Comparison of ENCODE assay signal across 7 cellular contexts in the genomic region with DNA sequence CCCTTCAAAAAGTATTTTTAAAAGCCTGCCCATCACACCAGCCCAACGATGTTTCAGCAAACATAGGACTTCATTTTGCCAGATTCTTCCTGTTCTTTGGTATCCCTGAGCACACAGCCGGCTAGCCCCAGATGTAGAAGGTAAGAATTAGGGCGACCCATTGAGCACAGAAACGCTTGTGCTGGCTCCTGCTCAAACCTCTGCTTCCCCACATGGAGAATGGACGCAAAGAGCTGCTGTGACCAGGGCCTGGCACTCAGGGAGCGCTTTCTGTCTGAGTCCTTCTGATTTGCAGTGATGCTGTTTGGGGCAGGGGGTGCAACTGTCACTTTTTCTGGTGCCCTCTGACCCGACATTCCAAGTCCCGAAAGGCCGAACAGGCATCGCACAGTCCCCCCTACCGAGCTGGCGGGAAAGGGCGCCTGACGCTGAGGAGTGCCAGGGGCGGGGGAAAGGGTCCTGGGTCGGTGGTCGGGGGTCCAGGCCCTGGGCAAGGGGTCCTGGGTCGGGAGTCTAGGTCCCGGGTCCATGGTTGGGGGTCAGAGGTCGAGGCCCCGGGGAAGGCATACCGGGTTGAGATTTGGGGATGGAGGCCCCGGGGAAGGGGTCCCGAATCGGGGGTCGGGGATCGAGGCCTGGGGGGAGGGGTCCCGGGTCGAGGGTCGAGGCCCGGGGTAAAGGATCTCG. TPM values are rescaled to one million over a fixed set of nuclear protein-coding genes. Genes with fewer than 3 reads are reported as not detected.
DNase-seq lines count a peak whose midpoint lies in the region; ATAC-seq and TF ChIP-seq lines count a peak whose summit lies in the region.

No MANE protein-coding gene starts in this region.

- TF ChIP-seq EP300 in stomach (IDR thresholded peaks at IDR 0.05): no peak

- 26 to 42% (median 31%) methylated on average over 23 to 32 of the region's 32 CpGs for WGBS in stomach, 5 donors

- H3K4me3 ChIP-seq in HUES48 (ENCODE audit: low read depth, low read length) (peak overlapping the region; percentile 98), iPS-20b (ENCODE audit: low read length) (peak overlapping the region; percentile 99; the same call in 1 of the 2 replicates), stomach (peak overlapping the region; percentile 67 to 100 (median 96))

- H3K4me1 Mint-ChIP-seq in activated naive CD8-positive, alpha-beta T cell treated with anti-CD3 and anti-CD28 coated beads, Interleukin-2, amount 10 ng/mL, durations not matched to agents 7 days and 5 days: peaks cover 31% of the 10 kb centered on the region

- no peaks in the 10 kb centered on the region for H3K27me3 ChIP-seq in HUES48 (ENCODE audit: control insufficient read depth, insufficient read depth, low read length)
- H3K27me3 ChIP-seq in iPS-20b (ENCODE audit: insufficient read depth, low read length): no peaks in the 10 kb centered on the region
- no peaks in the 10 kb centered on the region for H3K27me3 ChIP-seq in stomach

- POLR2A ChIA-PET in activated naive CD8-positive, alpha-beta T cell treated with anti-CD3 and anti-CD28 coated beads, Interleukin-2, amount 10 ng/mL, durations not matched to agents 7 days and 5 days (lab: Charles Lee): no interaction called here

- no peak for DNase-seq in activated naive CD8-positive, alpha-beta T cell treated with anti-CD3 and anti-CD28 coated beads, Interleukin-2, amount 10 ng/mL, durations not matched to agents 7 days and 5 days
- DNase-seq in stomach (no peak), NOMO-1 (lab: John Stamatoyannopoulos, UW; ENCODE audit: unreplicated experiment in 2 of 2) (no peak), putamen (ENCODE audit: low spot score) (no peak)
- no peak for DNase-seq in stimulated activated CD4-positive, alpha-beta T cell treated with anti-CD3 and anti-CD28 coated beads, Interleukin-15, amount 100 ng/mL, for 24 hours

- no peaks in the 10 kb centered on the region for H3K27me3 Mint-ChIP-seq in activated naive CD8-positive, alpha-beta T cell treated with anti-CD3 and anti-CD28 coated beads, Interleukin-2, amount 10 ng/mL, durations not matched to agents 7 days and 5 days

- no peaks in the 10 kb centered on the region for H3K9me3 Mint-ChIP-seq in activated naive CD8-positive, alpha-beta T cell treated with anti-CD3 and anti-CD28 coated beads, Interleukin-2, amount 10 ng/mL, durations not matched to agents 7 days and 5 days

- ATAC-seq in activated naive CD8-positive, alpha-beta T cell treated with anti-CD3 and anti-CD28 coated beads, Interleukin-2, amount 10 ng/mL, durations not matched to agents 7 days and 5 days (ENCODE audit: low read depth): no peak

- H3K36me3 ChIP-seq in HUES48 (ENCODE audit: control insufficient read depth, insufficient read depth, low read length) (peaks cover 34% of the 10 kb centered on the region), iPS-20b (ENCODE audit: insufficient read depth, low read depth, low read length) (peaks cover 33% of the 10 kb centered on the region), stomach (peaks cover 0 to 40% (median 36%) of the 10 kb centered on the region in 4 donors)

- intact Hi-C loops in stomach (cut with DNase I; ENCODE audit: low total_unique reads): no loop called here

- no peak for TF ChIP-seq POLR2A in stomach (IDR thresholded peaks at IDR 0.05)

- H3K4me3 Mint-ChIP-seq in activated naive CD8-positive, alpha-beta T cell treated with anti-CD3 and anti-CD28 coated beads, Interleukin-2, amount 10 ng/mL, durations not matched to agents 7 days and 5 days: peak overlapping the region; percentile 87

- peaks cover 20% of the 10 kb centered on the region for H3K36me3 Mint-ChIP-seq in activated naive CD8-positive, alpha-beta T cell treated with anti-CD3 and anti-CD28 coated beads, Interleukin-2, amount 10 ng/mL, durations not matched to agents 7 days and 5 days

- TF ChIP-seq CTCF in stomach (IDR thresholded peaks at IDR 0.05): no peak

- no peaks in the 10 kb centered on the region for H3K4me1 ChIP-seq in HUES48 (ENCODE audit: control insufficient read depth, insufficient read depth, low read length)
- H3K4me1 ChIP-seq in iPS-20b (ENCODE audit: insufficient read depth, low read length): peaks cover 3% of the 10 kb centered on the region; the same call in 1 of the 2 replicates
- H3K4me1 ChIP-seq in stomach: peaks cover 19 to 48% (median 33%) of the 10 kb centered on the region in 4 donors

- no peak overlapping the region for H3K9ac ChIP-seq in HUES48 (ENCODE audit: low read depth, low read length)
- H3K9ac ChIP-seq in iPS-20b (ENCODE audit: low read depth, low read length): peak overlapping the region; percentile 95; the same call in 1 of the 2 replicates

- H3K27ac Mint-ChIP-seq in activated naive CD8-positive, alpha-beta T cell treated with anti-CD3 and anti-CD28 coated beads, Interleukin-2, amount 10 ng/mL, durations not matched to agents 7 days and 5 days: peak overlapping the region; percentile 79

- H3K9me3 ChIP-seq in HUES48 (ENCODE audit: control insufficient read depth, insufficient read depth, low read length) (no peaks in the 10 kb centered on the region), iPS-20b (ENCODE audit: insufficient read depth, low read depth, low read length) (no peaks in the 10 kb centered on the region), stomach (no peaks in the 10 kb centered on the region)

- no peak overlapping the region for H3K27ac ChIP-seq in HUES48 (ENCODE audit: low read depth, low read length)
- no peak overlapping the region for H3K27ac ChIP-seq in iPS-20b (ENCODE audit: low read length)
- peak overlapping the region; percentile 81 to 90 (median 88) for H3K27ac ChIP-seq in stomach

RNA-seq across cellular contexts. Expression of gene CHMP1A, which starts 0.9 kb away (rescaled TPM):
- total RNA-seq in activated naive CD8-positive, alpha-beta T cell treated with anti-CD3 and anti-CD28 coated beads, Interleukin-2, amount 10 ng/mL, durations not matched to agents 7 days and 5 days: 10 to 100 TPM; 88.1 to 96.3 TPM
- total RNA-seq in stomach: 100 to 1,000 TPM in 1 of 5 donors, 10 to 100 TPM in 4; 20.1 to 146 (median 61.7) TPM
- 100 to 1,000 TPM in 1 of 3 donors, 10 to 100 TPM in 2; 56.4 to 106 (median 62.1) TPM for polyA plus RNA-seq in stomach

RNA-seq across cellular contexts. Expression of gene SPATA33, which starts 1.1 kb away (rescaled TPM):
- 10 to 100 TPM in 1 of 2 experiments, 1 to 10 TPM in 1; 9.8 to 11.6 TPM for total RNA-seq in activated naive CD8-positive, alpha-beta T cell treated with anti-CD3 and anti-CD28 coated beads, Interleukin-2, amount 10 ng/mL, durations not matched to agents 7 days and 5 days
- total RNA-seq in stomach: 100 to 1,000 TPM in 1 of 5 donors, 10 to 100 TPM in 2, 1 to 10 TPM in 2; 3.2 to 181 (median 12.3) TPM
- polyA plus RNA-seq in stomach: 10 to 100 TPM in 1 of 3 donors, 1 to 10 TPM in 2; 6.4 to 21.2 (median 9.9) TPM

RNA-seq across cellular contexts. Expression of gene CDK10, which starts 29.9 kb away (rescaled TPM):
- total RNA-seq in activated naive CD8-positive, alpha-beta T cell treated with anti-CD3 and anti-CD28 coated beads, Interleukin-2, amount 10 ng/mL, durations not matched to agents 7 days and 5 days: 100 to 1,000 TPM; 103 to 104 TPM
- total RNA-seq in stomach: 100 to 1,000 TPM in 3 of 5 donors, 10 to 100 TPM in 2; 40.9 to 256 (median 133) TPM
- polyA plus RNA-seq in stomach: 100 to 1,000 TPM in 1 of 3 donors, 10 to 100 TPM in 2; 60.0 to 106 (median 67.1) TPM

RNA-seq across cellular contexts. Expression of gene DPEP1, which starts 43.1 kb away (rescaled TPM):
- not detected for total RNA-seq in activated naive CD8-positive, alpha-beta T cell treated with anti-CD3 and anti-CD28 coated beads, Interleukin-2, amount 10 ng/mL, durations not matched to agents 7 days and 5 days
- total RNA-seq in stomach: 10 to 100 TPM in 1 of 5 donors, 1 to 10 TPM in 1, under 1 TPM in 1, not detected in 2; 0.58 to 12.3 (median 4.8) TPM
- 1 to 10 TPM in 1 of 3 donors, under 1 TPM in 2; 0.23 to 1.4 (median 0.62) TPM for polyA plus RNA-seq in stomach

RNA-seq across cellular contexts. Expression of gene SPATA2L, which starts 44.9 kb away (rescaled TPM):
- total RNA-seq in activated naive CD8-positive, alpha-beta T cell treated with anti-CD3 and anti-CD28 coated beads, Interleukin-2, amount 10 ng/mL, durations not matched to agents 7 days and 5 days: 1 to 10 TPM; 7.6 to 8.0 TPM
- total RNA-seq in stomach: 10 to 100 TPM in 3 of 5 donors, 1 to 10 TPM in 1, not detected in 1; 9.7 to 41.4 (median 32.3) TPM
- polyA plus RNA-seq in stomach: 10 to 100 TPM; 10.6 to 12.8 (median 12.2) TPM

Comparison
In these comparisons a context has a peak if more than half of its experiments do, and no peak if none do; other contexts are left out.
1. H3K27ac ChIP-seq: peak in stomach (5 of 5); none in HUES48 (single experiment) and iPS-20b (single experiment).
2. Peak in every context shown above with its lines, with median percentiles within 50 percentile points of each other: H3K4me3 ChIP-seq.